ENCODE assay signal across 18 cellular contexts in genomic region chr10:128073880-128074279, GRCh38.
"Had no signal": no experiment of that assay in that cellular context is flagged by ENCODE, and none has a peak within 500 bp of the region (broad histone marks: within the 10 kb centered on the region; RNA-seq: fewer than 3 reads in every experiment).

No MANE protein-coding gene starts in this region.

- H3K9me3 ChIP-seq: esophagus squamous epithelium, heart right ventricle, sigmoid colon, transverse colon had no signal

- H3K4me3 ChIP-seq: esophagus squamous epithelium, heart right ventricle, sigmoid colon, smooth muscle cell, transverse colon had no signal

- DNase-seq: activated gamma-delta T cell; activated naive CD4-positive, alpha-beta T cell treated with anti-CD3 and anti-CD28 coated beads, Interleukin-2, amount 50 U/mL, for 16 hours; activated T-cell treated with anti-CD3 and anti-CD28 coated beads for 4 hours; effector memory CD4-positive, alpha-beta T cell; esophagus squamous epithelium; heart right ventricle; left colon; occipital lobe; sigmoid colon; stimulated activated CD4-positive, alpha-beta T cell treated with anti-CD3 and anti-CD28 coated beads, Interleukin-15, amount 100 ng/mL, for 24 hours; stimulated activated naive B cell treated with anti-CD40 and anti-IgM and Interleukin-4, amounts not matched to agents 10 μg/mL and 1 μg/mL and 100 μg/mL, for 72 hours had no signal

- H3K27me3 ChIP-seq: esophagus squamous epithelium, heart right ventricle, sigmoid colon, transverse colon had no signal

- H3K36me3 Mint-ChIP-seq: WTC11 had no signal

- H3K27ac Mint-ChIP-seq: activated T-helper 1 cell treated with anti-CD3 and anti-CD28 coated beads, Interleukin-12 subunit alpha, Interleukin-12 subunit beta, Interleukin-2, Interleukin-4 antibody, amounts not matched to agents 30 ng/mL and 10 ng/mL and 1 ng/mL, durations not matched to agents 14 hours and 24 hours and 36 hours; memory B cell; stimulated activated naive B cell treated with anti-CD40 and anti-IgM and Interleukin-4, amounts not matched to agents 10 μg/mL and 1 μg/mL and 100 μg/mL, for 72 hours; T-helper 2 cell treated with Interferon-gamma antibody and Interleukin-4, amounts not matched to agents 5 μg/mL and 100 μg/mL, for 36 hours; WTC11 had no signal

- H3K4me3 Mint-ChIP-seq: activated T-helper 1 cell treated with anti-CD3 and anti-CD28 coated beads, Interleukin-12 subunit alpha, Interleukin-12 subunit beta, Interleukin-2, Interleukin-4 antibody, amounts not matched to agents 30 ng/mL and 10 ng/mL and 1 ng/mL, durations not matched to agents 14 hours and 24 hours and 36 hours; central memory CD8-positive, alpha-beta T cell; memory B cell; stimulated activated naive B cell treated with anti-CD40 and anti-IgM and Interleukin-4, amounts not matched to agents 10 μg/mL and 1 μg/mL and 100 μg/mL, for 72 hours; T-helper 2 cell treated with Interferon-gamma antibody and Interleukin-4, amounts not matched to agents 5 μg/mL and 100 μg/mL, for 36 hours; WTC11 had no signal

- H3K4me2 ChIP-seq: smooth muscle cell had no signal

- H3K27ac ChIP-seq: esophagus squamous epithelium, heart right ventricle, sigmoid colon, transverse colon had no signal

- H3K27me3 Mint-ChIP-seq: central memory CD8-positive, alpha-beta T cell; memory B cell; stimulated activated naive B cell treated with anti-CD40 and anti-IgM and Interleukin-4, amounts not matched to agents 10 μg/mL and 1 μg/mL and 100 μg/mL, for 72 hours had no signal

- H3K4me1 ChIP-seq: transverse colon had no signal

- H3K9me3 Mint-ChIP-seq: activated T-helper 1 cell treated with anti-CD3 and anti-CD28 coated beads, Interleukin-12 subunit alpha, Interleukin-12 subunit beta, Interleukin-2, Interleukin-4 antibody, amounts not matched to agents 30 ng/mL and 10 ng/mL and 1 ng/mL, durations not matched to agents 14 hours and 24 hours and 36 hours; central memory CD8-positive, alpha-beta T cell; memory B cell; stimulated activated naive B cell treated with anti-CD40 and anti-IgM and Interleukin-4, amounts not matched to agents 10 μg/mL and 1 μg/mL and 100 μg/mL, for 72 hours; T-helper 2 cell treated with Interferon-gamma antibody and Interleukin-4, amounts not matched to agents 5 μg/mL and 100 μg/mL, for 36 hours; WTC11 had no signal
